In genomic region chr15:57554821-57555185, GRCh38 we compare ENCODE assay signal across 17 cellular contexts. TPM values are rescaled to one million over a fixed set of nuclear protein-coding genes. Genes with fewer than 3 reads are reported as not detected.
DNase-seq lines count a peak whose midpoint lies in the region; ATAC-seq and TF ChIP-seq lines count a peak whose summit lies in the region.
"Had no signal": no experiment of that assay in that cellular context is flagged by ENCODE, and none has a peak within 500 bp of the region (broad histone marks: within the 10 kb centered on the region; RNA-seq: fewer than 3 reads in every experiment).

No MANE protein-coding gene starts in this region.

- H3K27me3 ChIP-seq in lung (ENCODE audit: control insufficient read depth, insufficient read depth) = no peaks in the 10 kb centered on the region
- H3K27me3 ChIP-seq in stomach smooth muscle (ENCODE audit: control insufficient read depth in 1 of 2, insufficient read depth in 2 of 2, low read length in 2 of 2) = no peaks in the 10 kb centered on the region
- H3K27me3 ChIP-seq: esophagus squamous epithelium, neutrophil, suprapubic skin had no signal

- H3K9me3 ChIP-seq in lung (ENCODE audit: control insufficient read depth in 2 of 2, insufficient read depth in 1 of 2, low read length in 1 of 2) (no peaks in the 10 kb centered on the region), stomach smooth muscle (ENCODE audit: control insufficient read depth in 2 of 2, low read length in 2 of 2) (no peaks in the 10 kb centered on the region)
- H3K9me3 ChIP-seq: esophagus squamous epithelium, neutrophil, spleen, suprapubic skin had no signal

- peak overlapping the region in 1 of 2 donors; percentile 36 for H3K9ac ChIP-seq in stomach smooth muscle (ENCODE audit: low read length in 2 of 2)

- no peaks in the 10 kb centered on the region for H3K36me3 ChIP-seq in lung (ENCODE audit: control insufficient read depth in 2 of 2, insufficient read depth in 2 of 2, low read length in 2 of 2)
- H3K36me3 ChIP-seq in stomach smooth muscle (ENCODE audit: control insufficient read depth in 2 of 2, insufficient read depth in 2 of 2, low read length in 2 of 2) = no peaks in the 10 kb centered on the region
- H3K36me3 ChIP-seq: esophagus squamous epithelium, neutrophil, spleen, suprapubic skin had no signal

- no peaks in the 10 kb centered on the region for H3K9me3 Mint-ChIP-seq in stimulated activated memory B cell treated with anti-CD40 and anti-IgM and Interleukin-4, amounts not matched to agents 10 μg/mL and 1 μg/mL and 100 μg/mL, for 72 hours
- H3K9me3 Mint-ChIP-seq: activated naive CD8-positive, alpha-beta T cell treated with anti-CD3 and anti-CD28 coated beads, Interleukin-2, amount 50 U/mL, for 24 hours; activated T-cell treated with anti-CD3 and anti-CD28 coated beads, Interleukin-2, amount 50 U/mL, for 4 hours had no signal

- no peak overlapping the region for H3K27ac Mint-ChIP-seq in stimulated activated memory B cell treated with anti-CD40 and anti-IgM and Interleukin-4, amounts not matched to agents 10 μg/mL and 1 μg/mL and 100 μg/mL, for 72 hours
- H3K27ac Mint-ChIP-seq: activated naive CD8-positive, alpha-beta T cell treated with anti-CD3 and anti-CD28 coated beads, Interleukin-2, amount 50 U/mL, for 24 hours had no signal

- peak; percentile 58 for DNase-seq in DMS 273 treated with DMSO at 0.1 percent for 48 hours (lab: John Stamatoyannopoulos, UW)
- DNase-seq in DMS 273 (lab: John Stamatoyannopoulos, UW; ENCODE audit: unreplicated experiment) = no peak
- DNase-seq in cerebellar cortex (ENCODE audit: low spot score) = peak; percentile 69
- DNase-seq in lung (ENCODE audit: low spot score) = no peak
- DNase-seq in NCI-H2171 treated with DMSO at 0.1 percent for 48 hours (lab: John Stamatoyannopoulos, UW) = no peak
- no peak for DNase-seq in epidermal melanocyte (ENCODE audit: insufficient read length, low spot score)
- DNase-seq: activated CD4-positive, alpha-beta T cell treated with anti-CD3 and anti-CD28 coated beads for 48 hours; activated naive CD8-positive, alpha-beta T cell treated with anti-CD3 and anti-CD28 coated beads, Interleukin-2, amount 50 U/mL, for 24 hours; activated T-cell treated with anti-CD3 and anti-CD28 coated beads, Interleukin-2, amount 50 U/mL, for 4 hours; esophagus squamous epithelium; spleen; T-helper 2 cell had no signal

- H3K4me1 ChIP-seq in lung (ENCODE audit: control insufficient read depth in 2 of 2, insufficient read depth in 2 of 2, low read length in 2 of 2) (peaks cover 21 to 24% of the 10 kb centered on the region in 2 donors), stomach smooth muscle (ENCODE audit: control insufficient read depth, insufficient read depth, low read length) (peaks cover 25% of the 10 kb centered on the region)

- no peak overlapping the region for H3K4me3 Mint-ChIP-seq in stimulated activated memory B cell treated with anti-CD40 and anti-IgM and Interleukin-4, amounts not matched to agents 10 μg/mL and 1 μg/mL and 100 μg/mL, for 72 hours
- H3K4me3 Mint-ChIP-seq: activated naive CD8-positive, alpha-beta T cell treated with anti-CD3 and anti-CD28 coated beads, Interleukin-2, amount 50 U/mL, for 24 hours; activated T-cell treated with anti-CD3 and anti-CD28 coated beads, Interleukin-2, amount 50 U/mL, for 4 hours had no signal

- H3K27ac ChIP-seq in lung (ENCODE audit: low read depth in 1 of 2, low read length in 1 of 2) = peak overlapping the region; percentile 14 to 89
- peak overlapping the region; percentile 76 for H3K27ac ChIP-seq in stomach smooth muscle (ENCODE audit: low read length)
- H3K27ac ChIP-seq: 22Rv1, neutrophil, spleen, suprapubic skin had no signal

- WGBS in lung, 2 donors = 72 to 74% methylated on average over 4 of the region's 4 CpGs

- no peak for ATAC-seq in lung (ENCODE audit: insufficient read depth, low FRiP score)
- no peak for ATAC-seq in stimulated activated memory B cell treated with anti-CD40 and anti-IgM and Interleukin-4, amounts not matched to agents 10 μg/mL and 1 μg/mL and 100 μg/mL, for 72 hours
- ATAC-seq: activated naive CD8-positive, alpha-beta T cell treated with anti-CD3 and anti-CD28 coated beads, Interleukin-2, amount 50 U/mL, for 24 hours; activated T-cell treated with anti-CD3 and anti-CD28 coated beads, Interleukin-2, amount 50 U/mL, for 4 hours had no signal

- TF ChIP-seq CTCF in lung (IDR thresholded peaks at IDR 0.05; ENCODE audit: control extremely low read depth, extremely low read depth) = no peak

- H3K4me3 ChIP-seq in lung (no peak overlapping the region), stomach smooth muscle (ENCODE audit: low read length in 2 of 2) (no peak overlapping the region)
- H3K4me3 ChIP-seq: esophagus squamous epithelium, spleen, suprapubic skin had no signal

- no peaks in the 10 kb centered on the region for H3K36me3 Mint-ChIP-seq in stimulated activated memory B cell treated with anti-CD40 and anti-IgM and Interleukin-4, amounts not matched to agents 10 μg/mL and 1 μg/mL and 100 μg/mL, for 72 hours

- no peaks in the 10 kb centered on the region for H3K4me1 Mint-ChIP-seq in stimulated activated memory B cell treated with anti-CD40 and anti-IgM and Interleukin-4, amounts not matched to agents 10 μg/mL and 1 μg/mL and 100 μg/mL, for 72 hours
- H3K4me1 Mint-ChIP-seq: activated naive CD8-positive, alpha-beta T cell treated with anti-CD3 and anti-CD28 coated beads, Interleukin-2, amount 50 U/mL, for 24 hours had no signal

- peaks cover 26% of the 10 kb centered on the region for H3K27me3 Mint-ChIP-seq in stimulated activated memory B cell treated with anti-CD40 and anti-IgM and Interleukin-4, amounts not matched to agents 10 μg/mL and 1 μg/mL and 100 μg/mL, for 72 hours

RNA-seq across cellular contexts. Expression of gene MYZAP, which starts 36.9 kb away (rescaled TPM):
- 10 to 100 TPM in 1 of 2 donors, 1 to 10 TPM in 1; 6.9 to 36.9 TPM for total RNA-seq in lung
- polyA plus RNA-seq in lung = 10 to 100 TPM in 1 of 2 donors, 1 to 10 TPM in 1; 9.0 to 14.2 TPM

Comparison
In these comparisons a context has a peak if more than half of its experiments do, and no peak if none do; other contexts are left out.
1. DNase-seq: peak in DMS 273 treated with DMSO at 0.1 percent for 48 hours (single experiment) and cerebellar cortex (single experiment); none in DMS 273 (single experiment), lung (single experiment), NCI-H2171 treated with DMSO at 0.1 percent for 48 hours (single experiment) and epidermal melanocyte (single experiment).